ENCODE assay signal across 16 cellular contexts in the genomic region with DNA sequence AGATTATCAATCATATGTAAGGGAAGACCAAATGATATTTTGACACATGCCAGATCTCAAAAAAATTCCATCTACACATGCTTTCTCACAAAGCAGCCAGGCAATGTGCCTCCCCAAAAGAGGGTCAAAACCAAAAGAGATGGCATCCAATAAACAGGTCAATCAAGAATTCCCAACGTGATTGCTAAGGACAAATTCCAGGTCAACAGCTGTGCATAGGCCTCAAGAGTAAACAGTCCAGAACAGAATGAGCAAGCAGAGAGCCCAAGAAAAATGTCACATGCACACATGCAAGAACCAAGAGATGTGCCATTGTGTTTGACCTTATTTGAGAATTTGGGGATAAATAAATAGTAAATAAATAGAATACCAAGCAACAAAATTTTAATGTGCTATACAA.
"Had no signal": no experiment of that assay in that cellular context is flagged by ENCODE, and none has a peak within 500 bp of the region (broad histone marks: within the 10 kb centered on the region; RNA-seq: fewer than 3 reads in every experiment).

No MANE protein-coding gene starts in this region.

- H3K4me1 ChIP-seq: esophagus squamous epithelium had no signal

- H3K4me3 ChIP-seq: esophagus squamous epithelium, lung, thoracic aorta had no signal

- H3K27me3 ChIP-seq: esophagus squamous epithelium had no signal

- DNase-seq: activated CD4-positive, alpha-beta memory T cell treated with anti-CD3 and anti-CD28 coated beads, Interleukin-2, amount 10 ng/mL, durations not matched to agents 7 days and 5 days; activated CD4-positive, alpha-beta T cell treated with anti-CD3 and anti-CD28 coated beads for 48 hours; activated CD8-positive, alpha-beta memory T cell treated with anti-CD3 and anti-CD28 coated beads, Interleukin-2, amount 10 ng/mL, durations not matched to agents 7 days and 5 days; activated naive CD4-positive, alpha-beta T cell; activated naive CD8-positive, alpha-beta T cell treated with anti-CD3 and anti-CD28 coated beads for 36 hours; amniotic stem cell; effector memory CD4-positive, alpha-beta T cell; esophagus squamous epithelium; immature natural killer cell; kidney glomerular epithelial cell; right cardiac atrium; stimulated activated CD4-positive, alpha-beta T cell treated with anti-CD3 and anti-CD28 coated beads, Interleukin-4, amount 100 ng/mL, for 4 hours had no signal

- ATAC-seq: activated CD8-positive, alpha-beta memory T cell treated with anti-CD3 and anti-CD28 coated beads, Interleukin-2, amount 10 ng/mL, durations not matched to agents 7 days and 5 days; activated T-helper 17 cell treated with anti-CD3 and anti-CD28 coated beads, Interleukin-2, amount 50 U/mL, for 72 hours; stimulated activated memory B cell treated with anti-CD40 and anti-IgM and Interleukin-4, amounts not matched to agents 10 μg/mL and 1 μg/mL and 100 μg/mL, for 72 hours had no signal

- H3K36me3 ChIP-seq: esophagus squamous epithelium, thoracic aorta had no signal

- H3K27ac ChIP-seq: esophagus squamous epithelium, thoracic aorta had no signal

- H3K9me3 ChIP-seq: esophagus squamous epithelium, thoracic aorta had no signal
